Comparison of ENCODE assay signal across 11 cellular contexts in genomic region chr13:113129921-113130750, GRCh38. TPM values are rescaled to one million over a fixed set of nuclear protein-coding genes. Genes with fewer than 3 reads are reported as not detected.
DNase-seq lines count a peak whose midpoint lies in the region; ATAC-seq, FAIRE-seq and TF ChIP-seq lines count a peak whose summit lies in the region.
"Had no signal": no experiment of that assay in that cellular context is flagged by ENCODE, and none has a peak within 500 bp of the region (broad histone marks: within the 10 kb centered on the region; RNA-seq: fewer than 3 reads in every experiment).

No MANE protein-coding gene starts in this region.

- H3K27me3 Mint-ChIP-seq in activated CD4-positive, alpha-beta memory T cell treated with anti-CD3 and anti-CD28 coated beads for 36 hours = peaks cover 11% of the 10 kb centered on the region
- H3K27me3 Mint-ChIP-seq in activated CD4-positive, alpha-beta memory T cell treated with anti-CD3 and anti-CD28 coated beads, Interleukin-2, amount 10 ng/mL, durations not matched to agents 7 days and 5 days = peaks cover 53% of the 10 kb centered on the region

- H2AFZ ChIP-seq in H1 (ENCODE audit: low read length) = no peak overlapping the region

- peak overlapping the region; percentile 31; the same call in 1 of the 2 replicates for H2BK15ac ChIP-seq in H1 (ENCODE audit: low read length)

- WGBS in H1 (ENCODE audit: extremely low coverage in 1 of 2, insufficient coverage in 1 of 2, insufficient read length in 1 of 2, insufficient replicate concordance in 2 of 2, low coverage in 1 of 2, low lambda C conversion rate in 2 of 2, missing lambda C conversion rate in 1 of 2), 2 experiments = 93% methylated on average over 45 of the region's 60 CpGs; no CpG with 5 or more reads in 1 of the 2 experiments

- intact Hi-C loops in activated CD4-positive, alpha-beta memory T cell treated with anti-CD3 and anti-CD28 coated beads for 36 hours (cut with micrococcal nuclease) = no loop called here
- intact Hi-C loops in lower lobe of right lung (cut with DNase I) (no loop called here), A673 (cut with micrococcal nuclease; ENCODE audit: unreplicated experiment) (no loop called here)

- TF ChIP-seq RAD21 in H1 (IDR thresholded peaks at IDR 0.05 in 1 of 2, conservative IDR thresholded peaks at IDR 0.05 in 1 of 2; ENCODE audit: low read depth in 2 of 2, low read length in 2 of 2) = no peak

- BruUV-seq in A673 (replicated peaks; lab: Mats Ljungman, UMichigan) = no TSS peak

- no peak overlapping the region for H3K56ac ChIP-seq in H1 (replicated peaks; ENCODE audit: insufficient read length, low read depth, low read length)

- TF ChIP-seq CTCF in H1 (IDR thresholded peaks at IDR 0.05; ENCODE audit: control extremely low read depth in 1 of 3, insufficient read depth in 1 of 3, low read depth in 1 of 3, low read length in 3 of 3) (no peak), lower lobe of right lung (IDR thresholded peaks at IDR 0.05) (no peak), A673 (conservative IDR thresholded peaks at IDR 0.05; ENCODE audit: low read depth, low read length) (no peak)

- CTCF ChIA-PET in activated CD4-positive, alpha-beta memory T cell treated with anti-CD3 and anti-CD28 coated beads for 36 hours (lab: Charles Lee) = no interaction called here
- CTCF ChIA-PET in activated CD4-positive, alpha-beta memory T cell treated with anti-CD3 and anti-CD28 coated beads, Interleukin-2, amount 10 ng/mL, durations not matched to agents 7 days and 5 days (lab: Charles Lee) = no interaction called here
- CTCF ChIA-PET in H1 (lab: Charles Lee; ENCODE audit: partially characterized antibody) = interaction anchor here (1.8 kb wide), 1 partner anchor 13 kb away, joined by 6 read pairs; no protein-coding TSS in a partner anchor
- CTCF ChIA-PET in A673 (lab: Charles Lee) = no interaction called here

- H3K4me2 ChIP-seq in H1 (ENCODE audit: insufficient read depth in 1 of 2, low read depth in 2 of 2, low read length in 2 of 2) = no peak overlapping the region

- H2AK5ac ChIP-seq in H1 (ENCODE audit: low read depth, low read length) = no peak overlapping the region

- H3K4me3 Mint-ChIP-seq in activated CD4-positive, alpha-beta memory T cell treated with anti-CD3 and anti-CD28 coated beads for 36 hours = peak overlapping the region; percentile 43
- no peak overlapping the region for H3K4me3 Mint-ChIP-seq in activated CD4-positive, alpha-beta memory T cell treated with anti-CD3 and anti-CD28 coated beads, Interleukin-2, amount 10 ng/mL, durations not matched to agents 7 days and 5 days

- TF ChIP-seq POLR2A in H1 (IDR thresholded peaks at IDR 0.05; ENCODE audit: control extremely low read depth in 1 of 2, low read depth in 2 of 2, low read length in 2 of 2) = no peak

- H3K36me3 ChIP-seq in H1 (ENCODE audit: control insufficient read depth in 2 of 4, insufficient read depth in 4 of 4, low read length in 3 of 4) (no peaks in the 10 kb centered on the region), lower lobe of right lung (no peaks in the 10 kb centered on the region), stomach smooth muscle (ENCODE audit: control insufficient read depth in 2 of 2, insufficient read depth in 2 of 2, low read length in 2 of 2) (no peaks in the 10 kb centered on the region), A673 (ENCODE audit: insufficient read depth, low read length, poor library complexity, severe bottlenecking) (no peaks in the 10 kb centered on the region)

- H2BK5ac ChIP-seq in H1 (ENCODE audit: low read depth, low read length) = no peak overlapping the region; the same call in 1 of the 2 replicates

- H4K91ac ChIP-seq in H1 (replicated peaks; ENCODE audit: insufficient read length, low read length) = no peak overlapping the region

- H4K8ac ChIP-seq in H1 (ENCODE audit: extremely low read depth, insufficient read depth, low read length) = peak overlapping the region; percentile 63; the same call in 1 of the 2 replicates

- no peaks in the 10 kb centered on the region for H3K79me1 ChIP-seq in H1 (ENCODE audit: low read depth, low read length)

- no peak overlapping the region for H3K27ac Mint-ChIP-seq in activated CD4-positive, alpha-beta memory T cell treated with anti-CD3 and anti-CD28 coated beads for 36 hours
- H3K27ac Mint-ChIP-seq in activated CD4-positive, alpha-beta memory T cell treated with anti-CD3 and anti-CD28 coated beads, Interleukin-2, amount 10 ng/mL, durations not matched to agents 7 days and 5 days = no peak overlapping the region
- H3K27ac Mint-ChIP-seq: activated T-helper 2 cell treated with anti-CD3 and anti-CD28 coated beads, Interferon-gamma antibody, Interleukin-2, Interleukin-4, amounts not matched to agents 10 μg/mL and 5 μg/mL and 100 μg/mL, durations not matched to agents 14 hours and 24 hours and 36 hours had no signal

- H2BK120ac ChIP-seq in H1 (replicated peaks; ENCODE audit: low read depth, low read length) = no peak overlapping the region

- no peak overlapping the region for H2BK20ac ChIP-seq in H1 (ENCODE audit: low read length)

- no peaks in the 10 kb centered on the region for H3K9me3 Mint-ChIP-seq in activated CD4-positive, alpha-beta memory T cell treated with anti-CD3 and anti-CD28 coated beads for 36 hours
- no peaks in the 10 kb centered on the region for H3K9me3 Mint-ChIP-seq in activated CD4-positive, alpha-beta memory T cell treated with anti-CD3 and anti-CD28 coated beads, Interleukin-2, amount 10 ng/mL, durations not matched to agents 7 days and 5 days
- H3K9me3 Mint-ChIP-seq: activated T-helper 2 cell treated with anti-CD3 and anti-CD28 coated beads, Interferon-gamma antibody, Interleukin-2, Interleukin-4, amounts not matched to agents 10 μg/mL and 5 μg/mL and 100 μg/mL, durations not matched to agents 14 hours and 24 hours and 36 hours had no signal

- no peak overlapping the region for H3K27ac ChIP-seq in H1 (ENCODE audit: low read depth, low read length)
- no peak overlapping the region for H3K27ac ChIP-seq in lower lobe of right lung
- H3K27ac ChIP-seq in stomach smooth muscle (ENCODE audit: low read length) = no peak overlapping the region
- H3K27ac ChIP-seq in A673 (ENCODE audit: low read depth, low read length, poor library complexity, severe bottlenecking) = no peak overlapping the region

- POLR2A ChIA-PET in activated CD4-positive, alpha-beta memory T cell treated with anti-CD3 and anti-CD28 coated beads for 36 hours (lab: Charles Lee) = no interaction called here
- POLR2A ChIA-PET in activated CD4-positive, alpha-beta memory T cell treated with anti-CD3 and anti-CD28 coated beads, Interleukin-2, amount 10 ng/mL, durations not matched to agents 7 days and 5 days (lab: Charles Lee) = no interaction called here
- POLR2A ChIA-PET in H1 (lab: Charles Lee; ENCODE audit: partially characterized antibody) = interaction anchor here (0.7 to 2.0 kb wide), 3 partner anchors 13 to 502 kb away, joined by 3 to 4 read pairs (median 4); no protein-coding TSS in a partner anchor
- POLR2A ChIA-PET in A673 (lab: Charles Lee; ENCODE audit: low non-redundant PET) = no interaction called here

- H3K4me1 ChIP-seq in H1 (replicated peaks in 1 of 4; ENCODE audit: control insufficient read depth in 3 of 4, insufficient read depth in 4 of 4, low read length in 3 of 4) (peaks cover 0 to 6% (median 0%) of the 10 kb centered on the region in 4 experiments; a peak in 2 of 7 replicates), lower lobe of right lung (no peaks in the 10 kb centered on the region), stomach smooth muscle (ENCODE audit: control insufficient read depth, insufficient read depth, low read length) (peaks cover 6% of the 10 kb centered on the region), A673 (ENCODE audit: insufficient read depth, low read length, poor library complexity, severe bottlenecking) (no peaks in the 10 kb centered on the region)

- H3K4me3 ChIP-seq in H1 (ENCODE audit: extremely low read depth in 1 of 4, insufficient read depth in 2 of 4, low read depth in 3 of 4, low read length in 4 of 4) (no peak overlapping the region), lower lobe of right lung (no peak overlapping the region), stomach smooth muscle (ENCODE audit: low read length in 2 of 2) (peak overlapping the region; percentile 43 to 67), A673 (ENCODE audit: low read depth, low read length, poor library complexity, severe bottlenecking) (no peak overlapping the region)

- no peak overlapping the region for H3K14ac ChIP-seq in H1 (ENCODE audit: insufficient read length)

- no peaks in the 10 kb centered on the region for H4K20me1 ChIP-seq in H1 (replicated peaks in 1 of 2; ENCODE audit: control insufficient read depth in 1 of 2, insufficient read depth in 2 of 2, low read length in 2 of 2)

- no peaks in the 10 kb centered on the region for H3K9me3 ChIP-seq in H1 (ENCODE audit: insufficient read depth in 2 of 2, low read depth in 1 of 2, low read length in 1 of 2)
- no peaks in the 10 kb centered on the region for H3K9me3 ChIP-seq in lower lobe of right lung
- no peaks in the 10 kb centered on the region for H3K9me3 ChIP-seq in stomach smooth muscle (ENCODE audit: control insufficient read depth in 2 of 2, low read length in 2 of 2)
- no peaks in the 10 kb centered on the region for H3K9me3 ChIP-seq in A673 (ENCODE audit: low read depth, low read length, poor library complexity, severe bottlenecking)

- no peak for FAIRE-seq in H1 (lab: Jason Lieb, UNC)

- H3K27me3 ChIP-seq in H1 (replicated peaks in 1 of 4; ENCODE audit: control insufficient read depth in 3 of 4, extremely low read depth in 1 of 4, insufficient read depth in 3 of 4, low read length in 3 of 4) (no peaks in the 10 kb centered on the region), lower lobe of right lung (ENCODE audit: low read depth) (peaks cover 19% of the 10 kb centered on the region), stomach smooth muscle (ENCODE audit: control insufficient read depth in 1 of 2, insufficient read depth in 2 of 2, low read length in 2 of 2) (peaks cover 13% of the 10 kb centered on the region in 2 donors), A673 (replicated peaks; ENCODE audit: insufficient read depth, low read depth, low read length, poor library complexity) (peaks cover 33% of the 10 kb centered on the region)

- H3K4ac ChIP-seq in H1 (replicated peaks; ENCODE audit: insufficient read length, low read depth, low read length) = no peak overlapping the region

- H3K79me2 ChIP-seq in H1 (ENCODE audit: control insufficient read depth in 1 of 2, insufficient read depth in 2 of 2, low read length in 2 of 2) = no peaks in the 10 kb centered on the region

- peak in 1 of 2 donors; percentile 55 for ATAC-seq in lower lobe of right lung
- ATAC-seq in GM18517 (IDR thresholded peaks at IDR 0.05; ENCODE audit: unreplicated experiment) = no peak

- H3K9ac ChIP-seq in H1 (replicated peaks in 1 of 4; ENCODE audit: extremely low read depth in 1 of 4, low read depth in 3 of 4, low read length in 3 of 4) = no peak overlapping the region
- no peak overlapping the region for H3K9ac ChIP-seq in stomach smooth muscle (ENCODE audit: low read length in 2 of 2)

- H3K18ac ChIP-seq in H1 (ENCODE audit: extremely low read depth, low read length) = no peak overlapping the region

- H2BK12ac ChIP-seq in H1 (ENCODE audit: low read depth, low read length) = peak overlapping the region; percentile 60; the same call in 1 of the 2 replicates

- no peak overlapping the region for H3K23ac ChIP-seq in H1 (ENCODE audit: insufficient read length)

- no peaks in the 10 kb centered on the region for H3K36me3 Mint-ChIP-seq in activated CD4-positive, alpha-beta memory T cell treated with anti-CD3 and anti-CD28 coated beads for 36 hours
- H3K36me3 Mint-ChIP-seq in activated CD4-positive, alpha-beta memory T cell treated with anti-CD3 and anti-CD28 coated beads, Interleukin-2, amount 10 ng/mL, durations not matched to agents 7 days and 5 days (ENCODE audit: low read depth) = no peaks in the 10 kb centered on the region

- H3K4me1 Mint-ChIP-seq in activated CD4-positive, alpha-beta memory T cell treated with anti-CD3 and anti-CD28 coated beads for 36 hours (ENCODE audit: low read depth) = peaks cover 4% of the 10 kb centered on the region
- H3K4me1 Mint-ChIP-seq in activated CD4-positive, alpha-beta memory T cell treated with anti-CD3 and anti-CD28 coated beads, Interleukin-2, amount 10 ng/mL, durations not matched to agents 7 days and 5 days = peaks cover 4% of the 10 kb centered on the region

- no peaks in the 10 kb centered on the region for H3K23me2 ChIP-seq in H1 (ENCODE audit: low read depth, low read length)

- no peak overlapping the region for H4K5ac ChIP-seq in H1 (ENCODE audit: insufficient read length, low read depth, low read length)

- no peak for TF ChIP-seq EP300 in H1 (IDR thresholded peaks at IDR 0.05; ENCODE audit: borderline replicate concordance in 1 of 2, low read depth in 2 of 2, low read length in 2 of 2)

- DNase-seq in activated CD4-positive, alpha-beta memory T cell treated with anti-CD3 and anti-CD28 coated beads for 36 hours = peak; percentile 69
- DNase-seq in activated CD4-positive, alpha-beta memory T cell treated with anti-CD3 and anti-CD28 coated beads, Interleukin-2, amount 10 ng/mL, durations not matched to agents 7 days and 5 days = no peak
- no peak for DNase-seq in H1 (ENCODE audit: low read depth in 1 of 2, low spot score in 2 of 2)
- peak; percentile 45 for DNase-seq in lower lobe of right lung
- no peak for DNase-seq in A673 (ENCODE audit: low spot score)
- no peak for DNase-seq in SHP77 (lab: John Stamatoyannopoulos, UW)
- DNase-seq: NCI-H226 had no signal

RNA-seq across cellular contexts. Expression of gene F10, which starts 7.5 kb away (rescaled TPM):
- not detected for total RNA-seq in activated CD4-positive, alpha-beta memory T cell treated with anti-CD3 and anti-CD28 coated beads for 36 hours
- not detected for total RNA-seq in activated CD4-positive, alpha-beta memory T cell treated with anti-CD3 and anti-CD28 coated beads, Interleukin-2, amount 10 ng/mL, durations not matched to agents 7 days and 5 days
- total RNA-seq in H1 (2021; fragmentation: NEBNext Ultra II Directional; extraction: Animal tissue kit (Norgen Biotek cat#: 25700)) = 2.0 and 2.3 TPM in 2 replicates
- polyA plus RNA-seq in H1 (2011; rRNA removed) = 3.5 and 4.2 TPM in 2 replicates
- 3.9 TPM for polyA plus RNA-seq in H1 (2011; cell fraction: cytosol; rRNA removed)
- 3.1 TPM for polyA plus RNA-seq in H1 (2011; cell fraction: nucleus; rRNA removed)
- 1.9 to 3.5 TPM (median 2.6 TPM) in 4 replicates for polyA plus RNA-seq in H1 (2012, experiment 1 of 2)
- 1.4 TPM for polyA plus RNA-seq in H1 (2012, experiment 2 of 2)
- 2.9 TPM for polyA plus RNA-seq in H1 (2013, experiment 1 of 2)
- polyA plus RNA-seq in H1 (2013, experiment 2 of 2) = 3.4 TPM
- 0.91 and 1.4 TPM in 2 replicates for polyA minus RNA-seq in H1 (2011; rRNA and poly(A)+ RNA removed)
- polyA minus RNA-seq in H1 (2011; cell fraction: cytosol; rRNA and poly(A)+ RNA removed) = 0.81 TPM
- polyA minus RNA-seq in H1 (2011; cell fraction: nucleus; rRNA and poly(A)+ RNA removed) = 1.6 TPM
- 8.9 TPM for total RNA-seq in lower lobe of right lung
- total RNA-seq in A673 (2021) = not detected in 2 replicates
- total RNA-seq: activated T-helper 2 cell treated with anti-CD3 and anti-CD28 coated beads, Interferon-gamma antibody, Interleukin-2, Interleukin-4, amounts not matched to agents 10 μg/mL and 5 μg/mL and 100 μg/mL, durations not matched to agents 14 hours and 24 hours and 36 hours; mononuclear cell had no signal

RNA-seq across cellular contexts. Expression of gene F7, which starts 24.5 kb away (rescaled TPM):
- total RNA-seq in activated CD4-positive, alpha-beta memory T cell treated with anti-CD3 and anti-CD28 coated beads for 36 hours = under 1 TPM; 0.29 to 0.56 TPM
- not detected for total RNA-seq in activated CD4-positive, alpha-beta memory T cell treated with anti-CD3 and anti-CD28 coated beads, Interleukin-2, amount 10 ng/mL, durations not matched to agents 7 days and 5 days
- 0.43 and 0.67 TPM in 2 replicates for total RNA-seq in H1 (2021; fragmentation: NEBNext Ultra II Directional; extraction: Animal tissue kit (Norgen Biotek cat#: 25700))
- polyA plus RNA-seq in H1 (2011; rRNA removed) = 0.85 and 0.98 TPM in 2 replicates
- 0.93 TPM for polyA plus RNA-seq in H1 (2011; cell fraction: cytosol; rRNA removed)
- polyA plus RNA-seq in H1 (2011; cell fraction: nucleus; rRNA removed) = 4.3 TPM
- 0.39 to 1.4 TPM (median 0.95 TPM) in 4 replicates for polyA plus RNA-seq in H1 (2012, experiment 1 of 2)
- polyA plus RNA-seq in H1 (2012, experiment 2 of 2) = 0.12 TPM
- polyA plus RNA-seq in H1 (2013, experiment 1 of 2) = 0.18 TPM
- 0.18 TPM for polyA plus RNA-seq in H1 (2013, experiment 2 of 2)
- polyA minus RNA-seq in H1 (2011; rRNA and poly(A)+ RNA removed) = 1.5 and 3.2 TPM in 2 replicates
- not detected for polyA minus RNA-seq in H1 (2011; cell fraction: cytosol; rRNA and poly(A)+ RNA removed)
- polyA minus RNA-seq in H1 (2011; cell fraction: nucleus; rRNA and poly(A)+ RNA removed) = 2.6 TPM
- not detected for total RNA-seq in lower lobe of right lung
- not detected in 2 replicates for total RNA-seq in A673 (2021)
- total RNA-seq: activated T-helper 2 cell treated with anti-CD3 and anti-CD28 coated beads, Interferon-gamma antibody, Interleukin-2, Interleukin-4, amounts not matched to agents 10 μg/mL and 5 μg/mL and 100 μg/mL, durations not matched to agents 14 hours and 24 hours and 36 hours had no signal

RNA-seq across cellular contexts. Expression of gene PROZ, which starts 28.3 kb away (rescaled TPM):
- total RNA-seq in activated CD4-positive, alpha-beta memory T cell treated with anti-CD3 and anti-CD28 coated beads for 36 hours = not detected
- total RNA-seq in activated CD4-positive, alpha-beta memory T cell treated with anti-CD3 and anti-CD28 coated beads, Interleukin-2, amount 10 ng/mL, durations not matched to agents 7 days and 5 days = not detected
- total RNA-seq in H1 (2021; fragmentation: NEBNext Ultra II Directional; extraction: Animal tissue kit (Norgen Biotek cat#: 25700)) = not detected in 2 replicates
- 0.05 TPM in 1 of 2 replicates, not detected in the other for polyA plus RNA-seq in H1 (2011; rRNA removed)
- 0.05 TPM for polyA plus RNA-seq in H1 (2011; cell fraction: cytosol; rRNA removed)
- 0.68 TPM for polyA plus RNA-seq in H1 (2011; cell fraction: nucleus; rRNA removed)
- polyA plus RNA-seq in H1 (2012, experiment 1 of 2) = 0.50 to 0.68 TPM (median 0.63 TPM) in 3 of 4 replicates, not detected in the other
- 0.12 TPM for polyA plus RNA-seq in H1 (2012, experiment 2 of 2)
- not detected for polyA plus RNA-seq in H1 (2013, experiment 1 of 2)
- not detected for polyA plus RNA-seq in H1 (2013, experiment 2 of 2)
- polyA minus RNA-seq in H1 (2011; rRNA and poly(A)+ RNA removed) = not detected in 2 replicates
- not detected for polyA minus RNA-seq in H1 (2011; cell fraction: cytosol; rRNA and poly(A)+ RNA removed)
- polyA minus RNA-seq in H1 (2011; cell fraction: nucleus; rRNA and poly(A)+ RNA removed) = not detected
- not detected for total RNA-seq in lower lobe of right lung
- not detected in 2 replicates for total RNA-seq in A673 (2021)
- total RNA-seq: activated T-helper 2 cell treated with anti-CD3 and anti-CD28 coated beads, Interferon-gamma antibody, Interleukin-2, Interleukin-4, amounts not matched to agents 10 μg/mL and 5 μg/mL and 100 μg/mL, durations not matched to agents 14 hours and 24 hours and 36 hours had no signal

Comparison
In these comparisons a context has a peak if more than half of its experiments do, and no peak if none do; other contexts are left out.
1. DNase-seq: peak in activated CD4-positive, alpha-beta memory T cell treated with anti-CD3 and anti-CD28 coated beads for 36 hours (single experiment) and lower lobe of right lung (single experiment); none in activated CD4-positive, alpha-beta memory T cell treated with anti-CD3 and anti-CD28 coated beads, Interleukin-2, amount 10 ng/mL, durations not matched to agents 7 days and 5 days (single experiment), H1 (0 of 2), A673 (single experiment) and SHP77 (0 of 2).
2. H3K4me3 ChIP-seq: peak in stomach smooth muscle (2 of 2); none in H1 (0 of 4), lower lobe of right lung (single experiment) and A673 (single experiment).